Comparison of ENCODE assay signal across 24 cellular contexts in the genomic region with DNA sequence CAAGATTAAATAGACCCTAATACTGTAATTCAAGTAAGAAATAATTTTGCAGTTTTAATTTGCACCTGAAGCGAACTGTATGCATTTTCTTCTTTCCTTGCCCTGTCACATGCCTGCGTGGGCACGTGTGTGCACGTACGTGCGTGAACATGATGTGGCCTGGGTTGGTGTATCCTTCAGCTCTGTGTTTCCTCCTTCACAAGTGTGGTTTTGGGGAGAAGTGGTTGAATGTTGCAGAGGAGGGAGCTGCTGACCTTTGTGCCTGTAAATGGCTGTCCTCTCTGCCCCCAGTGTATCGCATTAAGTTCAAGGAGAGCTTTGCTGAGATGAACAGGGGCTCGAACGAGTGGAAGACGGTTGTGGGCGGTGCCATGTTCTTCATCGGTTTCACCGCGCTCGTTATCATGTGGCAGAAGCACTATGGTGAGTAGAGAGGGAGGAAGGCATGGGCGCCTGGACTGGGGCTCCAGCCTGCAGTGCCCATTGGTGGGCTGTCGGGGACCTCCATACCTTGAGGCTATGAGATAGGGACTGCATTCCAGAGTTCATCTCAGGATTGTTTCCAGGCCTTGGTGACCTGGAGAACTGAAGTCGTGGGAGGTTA.
"Had no signal": no experiment of that assay in that cellular context is flagged by ENCODE, and none has a peak within 500 bp of the region (broad histone marks: within the 10 kb centered on the region; RNA-seq: fewer than 3 reads in every experiment).

No MANE protein-coding gene starts in this region.

- FAIRE-seq: endothelial cell of umbilical vein, frontal cortex, kidney had no signal

- H3K27me3 Mint-ChIP-seq: naive thymus-derived CD4-positive, alpha-beta T cell had no signal

- ATAC-seq: left lobe of liver; naive thymus-derived CD4-positive, alpha-beta T cell; stimulated activated effector memory CD8-positive, alpha-beta T cell treated with anti-CD3 and anti-CD28 coated beads, Interleukin-12 subunit alpha, Interleukin-12 subunit beta, amount 100 ng/mL, for 72 hours; stimulated activated naive CD8-positive, alpha-beta T cell treated with anti-CD3 and anti-CD28 coated beads, Interleukin-15, Interleukin-2, amounts not matched to agents 100 U/mL and 50 U/mL, for 24 hours had no signal

- DNase-seq: colonic mucosa; effector CD8-positive, alpha-beta T cell; endodermal cell; kidney; mammary epithelial cell; mesendoderm; midbrain; naive thymus-derived CD4-positive, alpha-beta T cell; nucleus accumbens; sigmoid colon; stimulated activated CD4-positive, alpha-beta T cell treated with anti-CD3 and anti-CD28 coated beads, Interleukin-2, amount 100 ng/mL, for 24 hours; stimulated activated CD4-positive, alpha-beta T cell treated with anti-CD3 and anti-CD28 coated beads, Interleukin-4, amount 100 ng/mL, for 24 hours; stimulated activated naive CD8-positive, alpha-beta T cell treated with anti-CD3 and anti-CD28 coated beads, Interleukin-15, Interleukin-2, amounts not matched to agents 100 U/mL and 50 U/mL, for 24 hours; substantia nigra; testis; tibial artery; upper lobe of left lung; uterus had no signal

- H3K4me3 Mint-ChIP-seq: dendritic cell treated with granulocyte-macrophage colony-stimulating factor and Interleukin-4, amounts not matched to agents 40 ng/mL and 50 ng/mL, for 4 days; endodermal cell; naive thymus-derived CD4-positive, alpha-beta T cell; nephron; stimulated activated effector memory CD8-positive, alpha-beta T cell treated with anti-CD3 and anti-CD28 coated beads, Interleukin-12 subunit alpha, Interleukin-12 subunit beta, amount 100 ng/mL, for 72 hours had no signal

- H3K9me3 Mint-ChIP-seq: dendritic cell treated with granulocyte-macrophage colony-stimulating factor and Interleukin-4, amounts not matched to agents 40 ng/mL and 50 ng/mL, for 4 days; nephron; stimulated activated effector memory CD8-positive, alpha-beta T cell treated with anti-CD3 and anti-CD28 coated beads, Interleukin-12 subunit alpha, Interleukin-12 subunit beta, amount 100 ng/mL, for 72 hours had no signal

- H3K4me1 Mint-ChIP-seq: endodermal cell had no signal

- H3K27ac Mint-ChIP-seq: dendritic cell treated with granulocyte-macrophage colony-stimulating factor and Interleukin-4, amounts not matched to agents 40 ng/mL and 50 ng/mL, for 4 days; endodermal cell; naive thymus-derived CD4-positive, alpha-beta T cell; nephron had no signal
